1 cellular context compared by ENCODE assay signal in the genomic region with DNA sequence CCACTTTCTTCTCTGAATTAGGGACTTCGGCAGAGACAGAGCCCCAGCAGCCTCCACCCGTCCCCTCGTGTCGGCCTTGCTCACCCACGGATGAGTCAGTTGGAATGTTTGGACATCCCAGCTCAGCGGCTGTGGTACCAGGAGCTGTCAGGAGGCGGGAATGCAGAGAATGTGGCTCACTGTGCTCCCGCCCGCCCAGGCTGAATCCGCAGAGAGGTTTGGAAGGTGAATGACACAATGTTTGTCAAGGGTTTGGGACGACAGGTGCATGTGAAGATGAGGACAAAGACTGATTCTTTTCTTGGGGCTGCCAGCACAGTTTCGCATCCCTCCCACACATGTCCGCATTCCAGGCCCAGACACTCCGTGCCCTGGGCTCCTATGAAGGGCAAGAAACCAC.
A peak's percentile ranks its signal among the peaks of the same experiment; 100 is the strongest.
TF ChIP-seq lines count a peak whose summit lies in the region.

No MANE protein-coding gene starts in this region.

TF ChIP-seq in HepG2, 621 proteins besides CTCF, POLR2A, EP300 and RAD21 (continued from another document and continues in another):
- no peak for TF ChIP-seq RBFOX2 (IDR thresholded peaks at IDR 0.05; ENCODE audit: low read depth, low read length)
- TF ChIP-seq NFE2L1 (CRISPR knock-in tag; IDR thresholded peaks at IDR 0.05; ENCODE audit: borderline replicate concordance): no peak
- no peak for TF ChIP-seq ZNF547 (CRISPR knock-in tag; IDR thresholded peaks at IDR 0.05)
- TF ChIP-seq, protein P1, sequence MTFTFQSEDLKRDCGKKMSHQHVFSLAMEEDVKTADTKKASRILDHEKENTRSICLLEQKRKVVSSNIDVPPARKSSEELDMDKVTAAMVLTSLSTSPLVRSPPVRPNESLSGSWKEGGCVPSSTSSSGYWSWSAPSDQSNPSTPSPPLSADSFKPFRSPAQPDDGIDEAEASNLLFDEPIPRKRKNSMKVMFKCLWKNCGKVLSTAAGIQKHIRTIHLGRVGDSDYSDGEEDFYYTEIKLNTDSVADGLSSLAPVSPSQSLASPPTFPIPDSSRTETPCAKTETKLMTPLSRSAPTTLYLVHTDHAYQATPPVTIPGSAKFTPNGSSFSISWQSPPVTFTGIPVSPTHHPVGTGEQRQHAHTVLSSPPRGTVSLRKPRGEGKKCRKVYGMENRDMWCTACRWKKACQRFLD (CRISPR knock-in tag; IDR thresholded peaks at IDR 0.05; ENCODE audit: borderline replicate concordance): no peak
- no peak for TF ChIP-seq NFE2 (CRISPR knock-in tag; IDR thresholded peaks at IDR 0.05)
- peak; percentile 78; the same call in 1 of the 2 replicates for TF ChIP-seq JUNB (CRISPR knock-in tag; IDR thresholded peaks at IDR 0.05; ENCODE audit: borderline replicate concordance)
- TF ChIP-seq TP53 (CRISPR knock-in tag; conservative IDR thresholded peaks at IDR 0.05): no peak
- no peak for TF ChIP-seq NFKBIZ (CRISPR knock-in tag; IDR thresholded peaks at IDR 0.05)
- peak; percentile 73; the same call in 1 of the 2 replicates for TF ChIP-seq MEIS2 (CRISPR knock-in tag; IDR thresholded peaks at IDR 0.05)
- peak; percentile 97 for TF ChIP-seq FOSL2 (CRISPR knock-in tag; IDR thresholded peaks at IDR 0.05)
- no peak for TF ChIP-seq ZFYVE20 (CRISPR knock-in tag; IDR thresholded peaks at IDR 0.05; ENCODE audit: borderline replicate concordance, low read depth)
- no peak for TF ChIP-seq ZNF766 (CRISPR knock-in tag; IDR thresholded peaks at IDR 0.05; ENCODE audit: borderline replicate concordance)
- no peak for TF ChIP-seq ZFP1 (CRISPR knock-in tag; IDR thresholded peaks at IDR 0.05)
- no peak for TF ChIP-seq ZNF44 (CRISPR knock-in tag; IDR thresholded peaks at IDR 0.05)
- peak; percentile 78; the same call in 1 of the 2 replicates for TF ChIP-seq CBX5 (CRISPR knock-in tag; IDR thresholded peaks at IDR 0.05; ENCODE audit: borderline replicate concordance)
- TF ChIP-seq, protein P2, sequence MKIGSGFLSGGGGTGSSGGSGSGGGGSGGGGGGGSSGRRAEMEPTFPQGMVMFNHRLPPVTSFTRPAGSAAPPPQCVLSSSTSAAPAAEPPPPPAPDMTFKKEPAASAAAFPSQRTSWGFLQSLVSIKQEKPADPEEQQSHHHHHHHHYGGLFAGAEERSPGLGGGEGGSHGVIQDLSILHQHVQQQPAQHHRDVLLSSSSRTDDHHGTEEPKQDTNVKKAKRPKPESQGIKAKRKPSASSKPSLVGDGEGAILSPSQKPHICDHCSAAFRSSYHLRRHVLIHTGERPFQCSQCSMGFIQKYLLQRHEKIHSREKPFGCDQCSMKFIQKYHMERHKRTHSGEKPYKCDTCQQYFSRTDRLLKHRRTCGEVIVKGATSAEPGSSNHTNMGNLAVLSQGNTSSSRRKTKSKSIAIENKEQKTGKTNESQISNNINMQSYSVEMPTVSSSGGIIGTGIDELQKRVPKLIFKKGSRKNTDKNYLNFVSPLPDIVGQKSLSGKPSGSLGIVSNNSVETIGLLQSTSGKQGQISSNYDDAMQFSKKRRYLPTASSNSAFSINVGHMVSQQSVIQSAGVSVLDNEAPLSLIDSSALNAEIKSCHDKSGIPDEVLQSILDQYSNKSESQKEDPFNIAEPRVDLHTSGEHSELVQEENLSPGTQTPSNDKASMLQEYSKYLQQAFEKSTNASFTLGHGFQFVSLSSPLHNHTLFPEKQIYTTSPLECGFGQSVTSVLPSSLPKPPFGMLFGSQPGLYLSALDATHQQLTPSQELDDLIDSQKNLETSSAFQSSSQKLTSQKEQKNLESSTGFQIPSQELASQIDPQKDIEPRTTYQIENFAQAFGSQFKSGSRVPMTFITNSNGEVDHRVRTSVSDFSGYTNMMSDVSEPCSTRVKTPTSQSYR (CRISPR knock-in tag; IDR thresholded peaks at IDR 0.05; ENCODE audit: borderline replicate concordance): no peak
- no peak for TF ChIP-seq NR2F6 (IDR thresholded peaks at IDR 0.05)
- TF ChIP-seq NR2F6 (CRISPR knock-in tag; IDR thresholded peaks at IDR 0.05): peak; percentile 48
- no peak for TF ChIP-seq ZNF720 (CRISPR knock-in tag; IDR thresholded peaks at IDR 0.05)
- TF ChIP-seq, protein P3, sequence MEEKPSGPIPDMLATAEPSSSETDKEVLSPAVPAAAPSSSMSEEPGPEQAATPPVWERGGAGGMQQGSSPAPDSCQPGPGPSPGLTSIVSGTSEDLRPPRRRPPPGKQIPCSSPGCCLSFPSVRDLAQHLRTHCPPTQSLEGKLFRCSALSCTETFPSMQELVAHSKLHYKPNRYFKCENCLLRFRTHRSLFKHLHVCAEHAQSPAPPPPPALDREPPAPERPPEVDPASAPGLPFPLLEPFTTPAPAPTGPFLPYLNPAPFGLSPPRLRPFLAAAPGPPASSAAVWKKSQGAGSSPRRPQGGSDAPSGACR (CRISPR knock-in tag; IDR thresholded peaks at IDR 0.05): no peak
- TF ChIP-seq RFX3 (CRISPR knock-in tag; IDR thresholded peaks at IDR 0.05): no peak
- no peak for TF ChIP-seq TCF7 (IDR thresholded peaks at IDR 0.05; ENCODE audit: low read depth)
- TF ChIP-seq ZNF781 (CRISPR knock-in tag; IDR thresholded peaks at IDR 0.05; ENCODE audit: borderline replicate concordance, not compliant biosample characterization): no peak
- TF ChIP-seq ARHGAP35 (CRISPR knock-in tag; IDR thresholded peaks at IDR 0.05; ENCODE audit: borderline replicate concordance): no peak
- TF ChIP-seq, protein P4, sequence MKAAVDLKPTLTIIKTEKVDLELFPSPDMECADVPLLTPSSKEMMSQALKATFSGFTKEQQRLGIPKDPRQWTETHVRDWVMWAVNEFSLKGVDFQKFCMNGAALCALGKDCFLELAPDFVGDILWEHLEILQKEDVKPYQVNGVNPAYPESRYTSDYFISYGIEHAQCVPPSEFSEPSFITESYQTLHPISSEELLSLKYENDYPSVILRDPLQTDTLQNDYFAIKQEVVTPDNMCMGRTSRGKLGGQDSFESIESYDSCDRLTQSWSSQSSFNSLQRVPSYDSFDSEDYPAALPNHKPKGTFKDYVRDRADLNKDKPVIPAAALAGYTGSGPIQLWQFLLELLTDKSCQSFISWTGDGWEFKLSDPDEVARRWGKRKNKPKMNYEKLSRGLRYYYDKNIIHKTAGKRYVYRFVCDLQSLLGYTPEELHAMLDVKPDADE (CRISPR knock-in tag; IDR thresholded peaks at IDR 0.05): no peak
- TF ChIP-seq ZNF605 (CRISPR knock-in tag; IDR thresholded peaks at IDR 0.05): no peak
- TF ChIP-seq, protein P5, sequence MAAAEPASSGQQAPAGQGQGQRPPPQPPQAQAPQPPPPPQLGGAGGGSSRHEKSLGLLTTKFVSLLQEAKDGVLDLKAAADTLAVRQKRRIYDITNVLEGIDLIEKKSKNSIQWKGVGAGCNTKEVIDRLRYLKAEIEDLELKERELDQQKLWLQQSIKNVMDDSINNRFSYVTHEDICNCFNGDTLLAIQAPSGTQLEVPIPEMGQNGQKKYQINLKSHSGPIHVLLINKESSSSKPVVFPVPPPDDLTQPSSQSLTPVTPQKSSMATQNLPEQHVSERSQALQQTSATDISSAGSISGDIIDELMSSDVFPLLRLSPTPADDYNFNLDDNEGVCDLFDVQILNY (CRISPR knock-in tag; conservative IDR thresholded peaks at IDR 0.05): no peak
- TF ChIP-seq U2AF1 (optimal IDR thresholded peaks at IDR 0.05; ENCODE audit: low read depth, low read length): peak; percentile 35
- TF ChIP-seq ZNF430 (CRISPR knock-in tag; IDR thresholded peaks at IDR 0.05): no peak
- no peak for TF ChIP-seq HDAC6 (IDR thresholded peaks at IDR 0.05; ENCODE audit: low read depth, low read length)
- TF ChIP-seq ZNF891 (CRISPR knock-in tag; IDR thresholded peaks at IDR 0.05): no peak
- no peak for TF ChIP-seq ZBTB1 (CRISPR knock-in tag; IDR thresholded peaks at IDR 0.05; ENCODE audit: borderline replicate concordance)
- TF ChIP-seq EEA1 (CRISPR knock-in tag; IDR thresholded peaks at IDR 0.05; ENCODE audit: borderline replicate concordance): no peak
- TF ChIP-seq ARID2 (CRISPR knock-in tag; IDR thresholded peaks at IDR 0.05; ENCODE audit: borderline replicate concordance): no peak
- no peak for TF ChIP-seq ZNF230 (CRISPR knock-in tag; IDR thresholded peaks at IDR 0.05)
- TF ChIP-seq HDAC1 (CRISPR knock-in tag; IDR thresholded peaks at IDR 0.05): peak; percentile 69; the same call in 1 of the 2 replicates
- peak; percentile 24; the same call in 1 of the 2 replicates for TF ChIP-seq FOXO1 (CRISPR knock-in tag; IDR thresholded peaks at IDR 0.05)
- TF ChIP-seq, protein P6, sequence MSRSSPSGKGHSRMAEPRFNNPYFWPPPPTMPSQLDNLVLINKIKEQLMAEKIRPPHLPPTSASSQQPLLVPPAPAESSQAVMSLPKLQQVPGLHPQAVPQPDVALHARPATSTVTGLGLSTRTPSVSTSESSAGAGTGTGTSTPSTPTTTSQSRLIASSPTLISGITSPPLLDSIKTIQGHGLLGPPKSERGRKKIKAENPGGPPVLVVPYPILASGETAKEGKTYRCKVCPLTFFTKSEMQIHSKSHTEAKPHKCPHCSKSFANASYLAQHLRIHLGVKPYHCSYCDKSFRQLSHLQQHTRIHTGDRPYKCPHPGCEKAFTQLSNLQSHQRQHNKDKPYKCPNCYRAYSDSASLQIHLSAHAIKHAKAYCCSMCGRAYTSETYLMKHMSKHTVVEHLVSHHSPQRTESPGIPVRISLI (CRISPR knock-in tag; IDR thresholded peaks at IDR 0.05; ENCODE audit: borderline replicate concordance): no peak
- TF ChIP-seq, protein P7, sequence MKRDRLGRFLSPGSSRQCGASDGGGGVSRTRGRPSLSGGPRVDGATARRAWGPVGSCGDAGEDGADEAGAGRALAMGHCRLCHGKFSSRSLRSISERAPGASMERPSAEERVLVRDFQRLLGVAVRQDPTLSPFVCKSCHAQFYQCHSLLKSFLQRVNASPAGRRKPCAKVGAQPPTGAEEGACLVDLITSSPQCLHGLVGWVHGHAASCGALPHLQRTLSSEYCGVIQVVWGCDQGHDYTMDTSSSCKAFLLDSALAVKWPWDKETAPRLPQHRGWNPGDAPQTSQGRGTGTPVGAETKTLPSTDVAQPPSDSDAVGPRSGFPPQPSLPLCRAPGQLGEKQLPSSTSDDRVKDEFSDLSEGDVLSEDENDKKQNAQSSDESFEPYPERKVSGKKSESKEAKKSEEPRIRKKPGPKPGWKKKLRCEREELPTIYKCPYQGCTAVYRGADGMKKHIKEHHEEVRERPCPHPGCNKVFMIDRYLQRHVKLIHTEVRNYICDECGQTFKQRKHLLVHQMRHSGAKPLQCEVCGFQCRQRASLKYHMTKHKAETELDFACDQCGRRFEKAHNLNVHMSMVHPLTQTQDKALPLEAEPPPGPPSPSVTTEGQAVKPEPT (CRISPR knock-in tag; IDR thresholded peaks at IDR 0.05; ENCODE audit: low read depth): no peak
- peak; percentile 68; the same call in 1 of the 2 replicates for TF ChIP-seq MYC (CRISPR knock-in tag; IDR thresholded peaks at IDR 0.05; ENCODE audit: borderline replicate concordance)
- TF ChIP-seq, protein P8, sequence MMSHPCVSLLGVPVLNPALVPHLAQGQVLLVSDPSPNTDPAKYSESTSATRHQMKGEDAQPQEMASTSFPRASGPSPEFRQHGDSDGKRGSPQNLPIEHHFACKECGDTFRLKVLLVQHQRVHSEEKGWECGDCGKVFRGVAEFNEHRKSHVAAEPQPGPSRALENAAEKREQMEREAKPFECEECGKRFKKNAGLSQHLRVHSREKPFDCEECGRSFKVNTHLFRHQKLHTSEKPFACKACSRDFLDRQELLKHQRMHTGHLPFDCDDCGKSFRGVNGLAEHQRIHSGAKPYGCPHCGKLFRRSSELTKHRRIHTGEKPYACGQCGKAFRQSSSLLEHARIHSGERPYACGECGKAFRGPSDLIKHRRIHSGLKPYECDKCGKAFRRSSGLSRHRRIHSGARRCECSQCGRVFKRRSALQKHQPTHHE (CRISPR knock-in tag; IDR thresholded peaks at IDR 0.05; ENCODE audit: borderline replicate concordance): no peak
- TF ChIP-seq SALL2 (CRISPR knock-in tag; IDR thresholded peaks at IDR 0.05): no peak
- peak; percentile 53; the same call in 1 of the 2 replicates for TF ChIP-seq HMG20A (CRISPR knock-in tag; IDR thresholded peaks at IDR 0.05; ENCODE audit: borderline replicate concordance)
- no peak for TF ChIP-seq ZNF616 (CRISPR knock-in tag; IDR thresholded peaks at IDR 0.05; ENCODE audit: low read depth)
- no peak for TF ChIP-seq DNMT1 (CRISPR knock-in tag; IDR thresholded peaks at IDR 0.05)
- no peak for TF ChIP-seq ZNF460 (CRISPR knock-in tag; IDR thresholded peaks at IDR 0.05; ENCODE audit: borderline replicate concordance)
- TF ChIP-seq, protein P9, sequence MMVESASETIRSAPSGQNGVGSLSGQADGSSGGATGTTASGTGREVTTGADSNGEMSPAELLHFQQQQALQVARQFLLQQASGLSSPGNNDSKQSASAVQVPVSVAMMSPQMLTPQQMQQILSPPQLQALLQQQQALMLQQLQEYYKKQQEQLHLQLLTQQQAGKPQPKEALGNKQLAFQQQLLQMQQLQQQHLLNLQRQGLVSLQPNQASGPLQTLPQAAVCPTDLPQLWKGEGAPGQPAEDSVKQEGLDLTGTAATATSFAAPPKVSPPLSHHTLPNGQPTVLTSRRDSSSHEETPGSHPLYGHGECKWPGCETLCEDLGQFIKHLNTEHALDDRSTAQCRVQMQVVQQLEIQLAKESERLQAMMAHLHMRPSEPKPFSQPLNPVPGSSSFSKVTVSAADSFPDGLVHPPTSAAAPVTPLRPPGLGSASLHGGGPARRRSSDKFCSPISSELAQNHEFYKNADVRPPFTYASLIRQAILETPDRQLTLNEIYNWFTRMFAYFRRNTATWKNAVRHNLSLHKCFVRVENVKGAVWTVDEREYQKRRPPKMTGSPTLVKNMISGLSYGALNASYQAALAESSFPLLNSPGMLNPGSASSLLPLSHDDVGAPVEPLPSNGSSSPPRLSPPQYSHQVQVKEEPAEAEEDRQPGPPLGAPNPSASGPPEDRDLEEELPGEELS (CRISPR knock-in tag; IDR thresholded peaks at IDR 0.05): peak; percentile 59
- no peak for TF ChIP-seq ZNF484 (CRISPR knock-in tag; IDR thresholded peaks at IDR 0.05; ENCODE audit: borderline replicate concordance, low read depth)
- no peak for TF ChIP-seq ZNF614 (CRISPR knock-in tag; IDR thresholded peaks at IDR 0.05; ENCODE audit: borderline replicate concordance)
- TF ChIP-seq ZNF564 (CRISPR knock-in tag; IDR thresholded peaks at IDR 0.05): no peak
- TF ChIP-seq, protein P10, sequence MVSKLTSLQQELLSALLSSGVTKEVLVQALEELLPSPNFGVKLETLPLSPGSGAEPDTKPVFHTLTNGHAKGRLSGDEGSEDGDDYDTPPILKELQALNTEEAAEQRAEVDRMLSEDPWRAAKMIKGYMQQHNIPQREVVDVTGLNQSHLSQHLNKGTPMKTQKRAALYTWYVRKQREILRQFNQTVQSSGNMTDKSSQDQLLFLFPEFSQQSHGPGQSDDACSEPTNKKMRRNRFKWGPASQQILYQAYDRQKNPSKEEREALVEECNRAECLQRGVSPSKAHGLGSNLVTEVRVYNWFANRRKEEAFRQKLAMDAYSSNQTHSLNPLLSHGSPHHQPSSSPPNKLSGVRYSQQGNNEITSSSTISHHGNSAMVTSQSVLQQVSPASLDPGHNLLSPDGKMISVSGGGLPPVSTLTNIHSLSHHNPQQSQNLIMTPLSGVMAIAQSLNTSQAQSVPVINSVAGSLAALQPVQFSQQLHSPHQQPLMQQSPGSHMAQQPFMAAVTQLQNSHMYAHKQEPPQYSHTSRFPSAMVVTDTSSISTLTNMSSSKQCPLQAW (CRISPR knock-in tag; IDR thresholded peaks at IDR 0.05): no peak
- no peak for TF ChIP-seq PITX1 (CRISPR knock-in tag; IDR thresholded peaks at IDR 0.05)
- no peak for TF ChIP-seq ZNF12 (CRISPR knock-in tag; IDR thresholded peaks at IDR 0.05)
- TF ChIP-seq, protein P11, sequence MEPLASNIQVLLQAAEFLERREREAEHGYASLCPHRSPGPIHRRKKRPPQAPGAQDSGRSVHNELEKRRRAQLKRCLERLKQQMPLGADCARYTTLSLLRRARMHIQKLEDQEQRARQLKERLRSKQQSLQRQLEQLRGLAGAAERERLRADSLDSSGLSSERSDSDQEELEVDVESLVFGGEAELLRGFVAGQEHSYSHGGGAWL (CRISPR knock-in tag; IDR thresholded peaks at IDR 0.05): no peak
- no peak for TF ChIP-seq ZNF468 (CRISPR knock-in tag; IDR thresholded peaks at IDR 0.05)
